In the genomic region with DNA sequence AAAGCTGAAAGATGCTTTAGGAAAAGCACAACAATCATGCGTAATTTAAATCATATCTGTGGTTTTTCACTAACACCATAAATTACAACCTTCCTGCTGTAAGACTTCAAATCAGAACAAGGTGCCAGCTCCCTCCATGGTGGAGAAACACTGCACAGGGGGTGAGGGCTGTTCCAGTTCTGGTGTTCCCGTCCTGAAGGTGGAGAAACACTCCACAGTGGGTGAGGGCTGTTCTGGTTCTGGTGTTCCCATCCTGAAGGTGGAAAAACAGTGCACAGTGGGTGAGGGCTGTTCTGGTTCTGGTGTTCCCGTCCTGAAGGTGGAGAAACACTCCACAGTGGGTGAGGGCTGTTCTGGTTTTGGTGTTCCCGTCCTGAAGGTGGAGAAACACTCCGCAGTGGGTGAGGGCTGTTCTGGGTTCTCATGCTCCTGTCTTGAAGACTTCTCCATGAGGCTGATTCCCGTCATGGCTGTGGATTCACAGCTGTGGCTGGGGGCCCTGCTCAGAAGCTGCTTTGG, we compare ENCODE assay signal across 18 cellular contexts.
"Had no signal": no experiment of that assay in that cellular context is flagged by ENCODE, and none has a peak within 500 bp of the region (broad histone marks: within the 10 kb centered on the region; RNA-seq: fewer than 3 reads in every experiment).

No MANE protein-coding gene starts in this region.

- H3K4me1 ChIP-seq: prostate gland, right lobe of liver, suprapubic skin, upper lobe of left lung had no signal

- H3K36me3 ChIP-seq: prostate gland, right lobe of liver, suprapubic skin, upper lobe of left lung had no signal

- DNase-seq: activated CD4-positive, alpha-beta T cell treated with anti-CD3 and anti-CD28 coated beads, Interleukin-2, amount 50 U/mL, for 4 hours; activated gamma-delta T cell; activated T-cell treated with anti-CD3 and anti-CD28 coated beads, Interleukin-2, amount 50 U/mL, for 1 hour; amniotic stem cell; cortex of kidney; effector CD4-positive, alpha-beta T cell; kidney glomerular epithelial cell; mesenchymal stem cell; natural killer cell; right lobe of liver; stimulated activated CD4-positive, alpha-beta T cell treated with anti-CD3 and anti-CD28 coated beads, Interleukin-4, amount 100 ng/mL, for 4 hours; stimulated activated CD8-positive, alpha-beta memory T cell treated with anti-CD3 and anti-CD28 coated beads, Interleukin-4, amount 100 ng/mL, for 48 hours; stimulated activated naive CD4-positive, alpha-beta T cell treated with Interleukin-2 at 50 U/mL for 16 hours had no signal

- H3K27ac ChIP-seq: prostate gland, right lobe of liver, suprapubic skin, upper lobe of left lung had no signal

- H3K4me3 ChIP-seq: prostate gland, right lobe of liver, smooth muscle cell, suprapubic skin, upper lobe of left lung had no signal

- ATAC-seq: activated CD4-positive, CD25-positive, alpha-beta regulatory T cell treated with anti-CD3 and anti-CD28 coated beads, Interleukin-2, amount 50 U/mL, for 24 hours; natural killer cell; right lobe of liver had no signal

- H3K27me3 ChIP-seq: upper lobe of left lung had no signal

- H3K4me2 ChIP-seq: smooth muscle cell had no signal

- H3K9me3 ChIP-seq: prostate gland, right lobe of liver, suprapubic skin, upper lobe of left lung had no signal
